ENCODE assay signal across 1 cellular context in the genomic region with DNA sequence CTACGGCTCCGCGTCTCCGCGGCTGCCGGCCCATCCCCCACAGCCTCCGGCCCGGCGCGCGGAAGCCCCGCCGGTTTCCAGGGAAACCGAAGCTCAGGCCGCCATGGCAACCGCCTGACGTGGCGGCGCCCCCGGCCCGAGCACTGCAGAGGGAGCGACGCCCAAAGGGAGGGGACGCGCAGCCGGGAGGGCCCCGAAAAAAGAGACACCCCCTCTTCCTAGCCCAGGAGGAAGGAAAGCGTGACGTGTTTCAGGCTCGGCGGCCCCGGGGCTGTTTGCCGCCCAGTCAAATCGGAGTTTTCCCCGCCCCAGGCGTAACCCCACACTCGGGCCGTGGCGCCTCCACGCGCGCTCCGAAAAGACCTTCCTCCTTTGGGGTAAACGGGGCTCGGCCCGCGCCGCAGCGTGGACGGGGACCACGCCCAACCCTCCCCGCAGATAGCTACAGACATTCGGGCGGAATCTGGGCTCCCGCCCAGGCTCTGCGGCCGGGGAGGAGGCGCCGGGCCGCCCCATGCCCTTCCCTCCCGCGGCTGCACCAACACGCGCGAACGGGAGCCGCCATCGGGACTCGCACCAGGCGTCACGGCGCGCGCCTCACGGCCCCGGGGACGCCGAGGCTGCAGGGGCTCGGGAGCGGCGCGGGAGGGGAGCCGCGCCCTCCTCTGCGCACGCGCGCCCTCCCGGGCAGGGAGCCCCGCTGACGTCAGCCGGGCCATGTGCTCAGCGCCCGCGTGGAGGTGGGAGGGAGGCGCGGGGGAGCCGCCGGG.
TF ChIP-seq lines count a peak whose summit lies in the region.

No MANE protein-coding gene starts in this region.

TF ChIP-seq in K562, 482 proteins besides CTCF, POLR2A, EP300 and RAD21 (continued from another document and continues in another):
- TF ChIP-seq, protein P1, sequence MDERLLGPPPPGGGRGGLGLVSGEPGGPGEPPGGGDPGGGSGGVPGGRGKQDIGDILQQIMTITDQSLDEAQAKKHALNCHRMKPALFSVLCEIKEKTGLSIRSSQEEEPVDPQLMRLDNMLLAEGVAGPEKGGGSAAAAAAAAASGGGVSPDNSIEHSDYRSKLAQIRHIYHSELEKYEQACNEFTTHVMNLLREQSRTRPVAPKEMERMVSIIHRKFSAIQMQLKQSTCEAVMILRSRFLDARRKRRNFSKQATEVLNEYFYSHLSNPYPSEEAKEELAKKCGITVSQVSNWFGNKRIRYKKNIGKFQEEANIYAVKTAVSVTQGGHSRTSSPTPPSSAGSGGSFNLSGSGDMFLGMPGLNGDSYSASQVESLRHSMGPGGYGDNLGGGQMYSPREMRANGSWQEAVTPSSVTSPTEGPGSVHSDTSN (CRISPR knock-in tag; IDR thresholded peaks at IDR 0.05; ENCODE audit: low read depth) = no peak
- TF ChIP-seq, protein P1 (tag; conservative IDR thresholded peaks at IDR 0.05; ENCODE audit: low read depth) = no peak
- TF ChIP-seq, protein P2, sequence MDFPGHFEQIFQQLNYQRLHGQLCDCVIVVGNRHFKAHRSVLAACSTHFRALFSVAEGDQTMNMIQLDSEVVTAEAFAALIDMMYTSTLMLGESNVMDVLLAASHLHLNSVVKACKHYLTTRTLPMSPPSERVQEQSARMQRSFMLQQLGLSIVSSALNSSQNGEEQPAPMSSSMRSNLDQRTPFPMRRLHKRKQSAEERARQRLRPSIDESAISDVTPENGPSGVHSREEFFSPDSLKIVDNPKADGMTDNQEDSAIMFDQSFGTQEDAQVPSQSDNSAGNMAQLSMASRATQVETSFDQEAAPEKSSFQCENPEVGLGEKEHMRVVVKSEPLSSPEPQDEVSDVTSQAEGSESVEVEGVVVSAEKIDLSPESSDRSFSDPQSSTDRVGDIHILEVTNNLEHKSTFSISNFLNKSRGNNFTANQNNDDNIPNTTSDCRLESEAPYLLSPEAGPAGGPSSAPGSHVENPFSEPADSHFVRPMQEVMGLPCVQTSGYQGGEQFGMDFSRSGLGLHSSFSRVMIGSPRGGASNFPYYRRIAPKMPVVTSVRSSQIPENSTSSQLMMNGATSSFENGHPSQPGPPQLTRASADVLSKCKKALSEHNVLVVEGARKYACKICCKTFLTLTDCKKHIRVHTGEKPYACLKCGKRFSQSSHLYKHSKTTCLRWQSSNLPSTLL (IDR thresholded peaks at IDR 0.05) = no peak
- TF ChIP-seq SIN3A (IDR thresholded peaks at IDR 0.05; ENCODE audit: borderline replicate concordance in 2 of 2, control insufficient read depth in 1 of 2, low read depth in 2 of 2, low read length in 2 of 2) (peak; percentile 43 to 56; a peak in 2 of 4 replicates), MYNN (IDR thresholded peaks at IDR 0.05) (peak; percentile 95), MYNN (CRISPR knock-in tag; IDR thresholded peaks at IDR 0.05) (no peak), ZNF274 (IDR thresholded peaks at IDR 0.05; ENCODE audit: borderline replicate concordance, low read depth, low read length) (no peak), ZC3H4 (CRISPR knock-in tag; IDR thresholded peaks at IDR 0.05; ENCODE audit: borderline replicate concordance) (no peak), ZNF699 (CRISPR knock-in tag; IDR thresholded peaks at IDR 0.05; ENCODE audit: insufficient replicate concordance) (no peak), GATA2 (CRISPR knock-in tag; IDR thresholded peaks at IDR 0.05) (no peak), NBN (IDR thresholded peaks at IDR 0.05; ENCODE audit: low read depth) (no peak), ARID1B (IDR thresholded peaks at IDR 0.05) (no peak), HNRNPH1 (optimal IDR thresholded peaks at IDR 0.05; ENCODE audit: low read depth, low read length) (no peak), SPI1 (IDR thresholded peaks at IDR 0.05; ENCODE audit: borderline replicate concordance, low read depth, low read length) (no peak), MEIS2 (IDR thresholded peaks at IDR 0.05; ENCODE audit: partially characterized antibody) (peak; percentile 51), TFAM (CRISPR knock-in tag; conservative IDR thresholded peaks at IDR 0.05) (no peak), NONO (IDR thresholded peaks at IDR 0.05; ENCODE audit: low read depth in 2 of 2, low read length in 1 of 2) (peak in 1 of 2 experiments; percentile 34; a peak in 1 of 4 replicates), BRF1 (IDR thresholded peaks at IDR 0.05; ENCODE audit: borderline replicate concordance, extremely low read depth, insufficient read length) (no peak), PHB (CRISPR knock-in tag; IDR thresholded peaks at IDR 0.05) (peak; percentile 39; the same call in 1 of the 2 replicates), ZNF174 (CRISPR knock-in tag; IDR thresholded peaks at IDR 0.05) (no peak), TARDBP (IDR thresholded peaks at IDR 0.05) (peak; percentile 90), HSF4 (CRISPR knock-in tag; IDR thresholded peaks at IDR 0.05; ENCODE audit: borderline replicate concordance) (no peak), MCM7 (IDR thresholded peaks at IDR 0.05) (no peak), HMG20A (CRISPR knock-in tag; conservative IDR thresholded peaks at IDR 0.05) (no peak), ERF (CRISPR knock-in tag; IDR thresholded peaks at IDR 0.05) (no peak), SMARCC2 (IDR thresholded peaks at IDR 0.05; ENCODE audit: low read depth) (no peak), MIER1 (IDR thresholded peaks at IDR 0.05; ENCODE audit: low read depth) (no peak), SOX6 (IDR thresholded peaks at IDR 0.05) (no peak), DPF2 (IDR thresholded peaks at IDR 0.05) (peak; percentile 40; the same call in 1 of the 2 replicates), ESRRB (CRISPR knock-in tag; IDR thresholded peaks at IDR 0.05; ENCODE audit: borderline replicate concordance) (no peak), MAZ (CRISPR knock-in tag; conservative IDR thresholded peaks at IDR 0.05 in 1 of 2, IDR thresholded peaks at IDR 0.05 in 1 of 2) (peak; percentile 71 to 90), SLC30A9 (CRISPR knock-in tag; IDR thresholded peaks at IDR 0.05) (no peak), NCOA6 (IDR thresholded peaks at IDR 0.05) (no peak), RNF2 (IDR thresholded peaks at IDR 0.05) (peak; percentile 50; the same call in 1 of the 2 replicates), GABPA (tag; conservative IDR thresholded peaks at IDR 0.05; ENCODE audit: low read depth) (no peak), PHB2 (IDR thresholded peaks at IDR 0.05; ENCODE audit: low read depth) (no peak), MCM3 (IDR thresholded peaks at IDR 0.05) (no peak), TOE1 (IDR thresholded peaks at IDR 0.05; ENCODE audit: borderline replicate concordance) (no peak), TOE1 (CRISPR knock-in tag; IDR thresholded peaks at IDR 0.05; ENCODE audit: borderline replicate concordance, low read depth) (no peak), MCM5 (IDR thresholded peaks at IDR 0.05; ENCODE audit: low read depth) (no peak), PTTG1 (tag; IDR thresholded peaks at IDR 0.05; ENCODE audit: low read depth) (no peak), YY1 (IDR thresholded peaks at IDR 0.05; ENCODE audit: borderline replicate concordance in 1 of 3, control insufficient read depth in 1 of 3, extremely low read depth in 1 of 3, insufficient read depth in 3 of 3, insufficient read length in 1 of 3, insufficient replicate concordance in 2 of 3, low read depth in 1 of 3, low read length in 2 of 3) (peak in 1 of 3 experiments; percentile 27), MTA2 (IDR thresholded peaks at IDR 0.05; ENCODE audit: low read depth) (no peak), ZNF77 (CRISPR knock-in tag; IDR thresholded peaks at IDR 0.05) (no peak), SMC3 (conservative IDR thresholded peaks at IDR 0.05; ENCODE audit: insufficient read depth, low read depth, low read length) (no peak), HMGN3 (IDR thresholded peaks at IDR 0.05; ENCODE audit: borderline replicate concordance, extremely low read depth, insufficient read length, low read depth, low read length) (no peak), ZNF143 (CRISPR knock-in tag; IDR thresholded peaks at IDR 0.05) (no peak), ZNF561 (CRISPR knock-in tag; conservative IDR thresholded peaks at IDR 0.05) (no peak), ZC3H8 (IDR thresholded peaks at IDR 0.05) (no peak), ZNF75A (CRISPR knock-in tag; IDR thresholded peaks at IDR 0.05) (no peak), ZNF253 (CRISPR knock-in tag; conservative IDR thresholded peaks at IDR 0.05) (no peak), HDAC2 (IDR thresholded peaks at IDR 0.05) (peak; percentile 56; the same call in 1 of the 2 replicates)
- TF ChIP-seq, protein P3, sequence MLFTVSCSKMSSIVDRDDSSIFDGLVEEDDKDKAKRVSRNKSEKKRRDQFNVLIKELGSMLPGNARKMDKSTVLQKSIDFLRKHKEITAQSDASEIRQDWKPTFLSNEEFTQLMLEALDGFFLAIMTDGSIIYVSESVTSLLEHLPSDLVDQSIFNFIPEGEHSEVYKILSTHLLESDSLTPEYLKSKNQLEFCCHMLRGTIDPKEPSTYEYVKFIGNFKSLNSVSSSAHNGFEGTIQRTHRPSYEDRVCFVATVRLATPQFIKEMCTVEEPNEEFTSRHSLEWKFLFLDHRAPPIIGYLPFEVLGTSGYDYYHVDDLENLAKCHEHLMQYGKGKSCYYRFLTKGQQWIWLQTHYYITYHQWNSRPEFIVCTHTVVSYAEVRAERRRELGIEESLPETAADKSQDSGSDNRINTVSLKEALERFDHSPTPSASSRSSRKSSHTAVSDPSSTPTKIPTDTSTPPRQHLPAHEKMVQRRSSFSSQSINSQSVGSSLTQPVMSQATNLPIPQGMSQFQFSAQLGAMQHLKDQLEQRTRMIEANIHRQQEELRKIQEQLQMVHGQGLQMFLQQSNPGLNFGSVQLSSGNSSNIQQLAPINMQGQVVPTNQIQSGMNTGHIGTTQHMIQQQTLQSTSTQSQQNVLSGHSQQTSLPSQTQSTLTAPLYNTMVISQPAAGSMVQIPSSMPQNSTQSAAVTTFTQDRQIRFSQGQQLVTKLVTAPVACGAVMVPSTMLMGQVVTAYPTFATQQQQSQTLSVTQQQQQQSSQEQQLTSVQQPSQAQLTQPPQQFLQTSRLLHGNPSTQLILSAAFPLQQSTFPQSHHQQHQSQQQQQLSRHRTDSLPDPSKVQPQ (CRISPR knock-in tag; IDR thresholded peaks at IDR 0.05; ENCODE audit: borderline replicate concordance) = no peak
- TF ChIP-seq, protein P4, sequence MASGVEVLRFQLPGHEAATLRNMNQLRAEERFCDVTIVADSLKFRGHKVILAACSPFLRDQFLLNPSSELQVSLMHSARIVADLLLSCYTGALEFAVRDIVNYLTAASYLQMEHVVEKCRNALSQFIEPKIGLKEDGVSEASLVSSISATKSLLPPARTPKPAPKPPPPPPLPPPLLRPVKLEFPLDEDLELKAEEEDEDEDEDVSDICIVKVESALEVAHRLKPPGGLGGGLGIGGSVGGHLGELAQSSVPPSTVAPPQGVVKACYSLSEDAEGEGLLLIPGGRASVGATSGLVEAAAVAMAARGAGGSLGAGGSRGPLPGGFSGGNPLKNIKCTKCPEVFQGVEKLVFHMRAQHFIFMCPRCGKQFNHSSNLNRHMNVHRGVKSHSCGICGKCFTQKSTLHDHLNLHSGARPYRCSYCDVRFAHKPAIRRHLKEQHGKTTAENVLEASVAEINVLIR (CRISPR knock-in tag; IDR thresholded peaks at IDR 0.05) = peak; percentile 43; the same call in 1 of the 2 replicates
- TF ChIP-seq, protein P5, sequence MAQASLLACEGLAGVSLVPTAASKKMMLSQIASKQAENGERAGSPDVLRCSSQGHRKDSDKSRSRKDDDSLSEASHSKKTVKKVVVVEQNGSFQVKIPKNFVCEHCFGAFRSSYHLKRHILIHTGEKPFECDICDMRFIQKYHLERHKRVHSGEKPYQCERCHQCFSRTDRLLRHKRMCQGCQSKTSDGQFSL (CRISPR knock-in tag; IDR thresholded peaks at IDR 0.05) = no peak
- TF ChIP-seq, protein P5 (tag; IDR thresholded peaks at IDR 0.05) = no peak
- TF ChIP-seq, protein P6, sequence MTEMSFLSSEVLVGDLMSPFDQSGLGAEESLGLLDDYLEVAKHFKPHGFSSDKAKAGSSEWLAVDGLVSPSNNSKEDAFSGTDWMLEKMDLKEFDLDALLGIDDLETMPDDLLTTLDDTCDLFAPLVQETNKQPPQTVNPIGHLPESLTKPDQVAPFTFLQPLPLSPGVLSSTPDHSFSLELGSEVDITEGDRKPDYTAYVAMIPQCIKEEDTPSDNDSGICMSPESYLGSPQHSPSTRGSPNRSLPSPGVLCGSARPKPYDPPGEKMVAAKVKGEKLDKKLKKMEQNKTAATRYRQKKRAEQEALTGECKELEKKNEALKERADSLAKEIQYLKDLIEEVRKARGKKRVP (CRISPR knock-in tag; IDR thresholded peaks at IDR 0.05) = no peak
- TF ChIP-seq, protein P7, sequence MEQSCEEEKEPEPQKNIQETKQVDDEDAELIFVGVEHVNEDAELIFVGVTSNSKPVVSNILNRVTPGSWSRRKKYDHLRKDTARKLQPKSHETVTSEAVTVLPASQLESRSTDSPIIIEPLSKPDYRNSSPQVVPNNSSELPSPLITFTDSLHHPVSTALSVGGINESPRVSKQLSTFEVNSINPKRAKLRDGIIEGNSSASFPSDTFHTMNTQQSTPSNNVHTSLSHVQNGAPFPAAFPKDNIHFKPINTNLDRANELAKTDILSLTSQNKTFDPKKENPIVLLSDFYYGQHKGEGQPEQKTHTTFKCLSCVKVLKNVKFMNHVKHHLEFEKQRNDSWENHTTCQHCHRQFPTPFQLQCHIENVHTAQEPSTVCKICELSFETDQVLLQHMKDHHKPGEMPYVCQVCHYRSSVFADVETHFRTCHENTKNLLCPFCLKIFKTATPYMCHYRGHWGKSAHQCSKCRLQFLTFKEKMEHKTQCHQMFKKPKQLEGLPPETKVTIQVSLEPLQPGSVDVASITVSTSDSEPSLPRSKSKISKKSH (CRISPR knock-in tag; IDR thresholded peaks at IDR 0.05) = 0 out of 2 replicates have a peak, but pooled peaks have one; percentile 19
- TF ChIP-seq, protein P8, sequence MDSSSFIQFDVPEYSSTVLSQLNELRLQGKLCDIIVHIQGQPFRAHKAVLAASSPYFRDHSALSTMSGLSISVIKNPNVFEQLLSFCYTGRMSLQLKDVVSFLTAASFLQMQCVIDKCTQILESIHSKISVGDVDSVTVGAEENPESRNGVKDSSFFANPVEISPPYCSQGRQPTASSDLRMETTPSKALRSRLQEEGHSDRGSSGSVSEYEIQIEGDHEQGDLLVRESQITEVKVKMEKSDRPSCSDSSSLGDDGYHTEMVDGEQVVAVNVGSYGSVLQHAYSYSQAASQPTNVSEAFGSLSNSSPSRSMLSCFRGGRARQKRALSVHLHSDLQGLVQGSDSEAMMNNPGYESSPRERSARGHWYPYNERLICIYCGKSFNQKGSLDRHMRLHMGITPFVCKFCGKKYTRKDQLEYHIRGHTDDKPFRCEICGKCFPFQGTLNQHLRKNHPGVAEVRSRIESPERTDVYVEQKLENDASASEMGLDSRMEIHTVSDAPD (CRISPR knock-in tag; IDR thresholded peaks at IDR 0.05) = no peak
